8 cellular contexts compared by ENCODE assay signal in genomic region chrX:151974336-151975227, GRCh38. TPM values are rescaled to one million over a fixed set of nuclear protein-coding genes. Genes with fewer than 3 reads are reported as not detected.
DNase-seq lines count a peak whose midpoint lies in the region; ATAC-seq and TF ChIP-seq lines count a peak whose summit lies in the region.

A gene with protein sequence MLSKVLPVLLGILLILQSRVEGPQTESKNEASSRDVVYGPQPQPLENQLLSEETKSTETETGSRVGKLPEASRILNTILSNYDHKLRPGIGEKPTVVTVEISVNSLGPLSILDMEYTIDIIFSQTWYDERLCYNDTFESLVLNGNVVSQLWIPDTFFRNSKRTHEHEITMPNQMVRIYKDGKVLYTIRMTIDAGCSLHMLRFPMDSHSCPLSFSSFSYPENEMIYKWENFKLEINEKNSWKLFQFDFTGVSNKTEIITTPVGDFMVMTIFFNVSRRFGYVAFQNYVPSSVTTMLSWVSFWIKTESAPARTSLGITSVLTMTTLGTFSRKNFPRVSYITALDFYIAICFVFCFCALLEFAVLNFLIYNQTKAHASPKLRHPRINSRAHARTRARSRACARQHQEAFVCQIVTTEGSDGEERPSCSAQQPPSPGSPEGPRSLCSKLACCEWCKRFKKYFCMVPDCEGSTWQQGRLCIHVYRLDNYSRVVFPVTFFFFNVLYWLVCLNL (minus strand): TSS chrX:151974676. CDS start chrX:151974625, 51 bp downstream.

- TF ChIP-seq CTCF in RWPE2 (IDR thresholded peaks at IDR 0.05; ENCODE audit: poor library complexity, severe bottlenecking) (no peak), fibroblast of pulmonary artery (IDR thresholded peaks at IDR 0.05; ENCODE audit: low read length, missing control alignments) (no peak), neural progenitor cell (IDR thresholded peaks at IDR 0.05) (no peak)

- no peaks in the 10 kb centered on the region for H3K36me3 Mint-ChIP-seq in neural progenitor cell
- no peaks in the 10 kb centered on the region for H3K36me3 Mint-ChIP-seq in activated T-helper 2 cell treated with anti-CD3 and anti-CD28 coated beads, Interferon-gamma antibody, Interleukin-2, Interleukin-4, amounts not matched to agents 10 μg/mL and 5 μg/mL and 100 μg/mL, durations not matched to agents 14 hours and 24 hours and 36 hours (ENCODE audit: low read depth)

- H3K9me3 Mint-ChIP-seq in neural progenitor cell, result peaks cover 9% of the 10 kb centered on the region
- H3K9me3 Mint-ChIP-seq in activated T-helper 2 cell treated with anti-CD3 and anti-CD28 coated beads, Interferon-gamma antibody, Interleukin-2, Interleukin-4, amounts not matched to agents 10 μg/mL and 5 μg/mL and 100 μg/mL, durations not matched to agents 14 hours and 24 hours and 36 hours, result no peaks in the 10 kb centered on the region

- no peak within 1 kb of the TSS for H2AFZ ChIP-seq in neural progenitor cell (replicated peaks)

- H4K20me1 ChIP-seq in neural progenitor cell (ENCODE audit: low read depth), result no peaks in the 10 kb centered on the region

- H3K9ac ChIP-seq in neural progenitor cell, result no peak within 1 kb of the TSS

- H3K27ac Mint-ChIP-seq in neural progenitor cell, result no peak within 1 kb of the TSS
- H3K27ac Mint-ChIP-seq in activated T-helper 2 cell treated with anti-CD3 and anti-CD28 coated beads, Interferon-gamma antibody, Interleukin-2, Interleukin-4, amounts not matched to agents 10 μg/mL and 5 μg/mL and 100 μg/mL, durations not matched to agents 14 hours and 24 hours and 36 hours, result no peak within 1 kb of the TSS

- H3K27ac ChIP-seq in RWPE2 (ENCODE audit: poor library complexity, severe bottlenecking), result peak within 1 kb of the TSS; percentile 41
- no peak within 1 kb of the TSS for H3K27ac ChIP-seq in neural progenitor cell

- H3F3A ChIP-seq in neural progenitor cell (ENCODE audit: low read depth), result no peaks in the 10 kb centered on the region

- H3K79me2 ChIP-seq in neural progenitor cell (ENCODE audit: low read depth), result no peaks in the 10 kb centered on the region

- H3K36me3 ChIP-seq in RWPE2 (ENCODE audit: low read depth) (peaks cover 8% of the 10 kb centered on the region), neural progenitor cell (no peaks in the 10 kb centered on the region)

- intact Hi-C loops in activated T-helper 2 cell treated with anti-CD3 and anti-CD28 coated beads, Interferon-gamma antibody, Interleukin-2, Interleukin-4, amounts not matched to agents 10 μg/mL and 5 μg/mL and 100 μg/mL, durations not matched to agents 14 hours and 24 hours and 36 hours (cut with micrococcal nuclease), result no loop called here

- peaks cover 3% of the 10 kb centered on the region for H3K4me1 Mint-ChIP-seq in neural progenitor cell
- no peaks in the 10 kb centered on the region for H3K4me1 Mint-ChIP-seq in activated T-helper 2 cell treated with anti-CD3 and anti-CD28 coated beads, Interferon-gamma antibody, Interleukin-2, Interleukin-4, amounts not matched to agents 10 μg/mL and 5 μg/mL and 100 μg/mL, durations not matched to agents 14 hours and 24 hours and 36 hours (ENCODE audit: low read depth)

- peak within 1 kb of the TSS; percentile 76 for H3K4me3 Mint-ChIP-seq in neural progenitor cell
- H3K4me3 Mint-ChIP-seq in activated T-helper 2 cell treated with anti-CD3 and anti-CD28 coated beads, Interferon-gamma antibody, Interleukin-2, Interleukin-4, amounts not matched to agents 10 μg/mL and 5 μg/mL and 100 μg/mL, durations not matched to agents 14 hours and 24 hours and 36 hours (ENCODE audit: low read depth), result no peak within 1 kb of the TSS

- H3K27me3 Mint-ChIP-seq in neural progenitor cell (ENCODE audit: insufficient read depth, low read depth), result peaks cover 3% of the 10 kb centered on the region
- peaks cover 10% of the 10 kb centered on the region for H3K27me3 Mint-ChIP-seq in activated T-helper 2 cell treated with anti-CD3 and anti-CD28 coated beads, Interferon-gamma antibody, Interleukin-2, Interleukin-4, amounts not matched to agents 10 μg/mL and 5 μg/mL and 100 μg/mL, durations not matched to agents 14 hours and 24 hours and 36 hours (ENCODE audit: low read depth)

- ATAC-seq in GM18502 (IDR thresholded peaks at IDR 0.05; ENCODE audit: poor library complexity, unreplicated experiment) (peak; percentile 59), RWPE2 (ENCODE audit: low read depth) (peak; percentile 59), HG03439 (IDR thresholded peaks at IDR 0.05; ENCODE audit: unreplicated experiment) (no peak), HG02870 (IDR thresholded peaks at IDR 0.05; ENCODE audit: unreplicated experiment) (no peak)

- no peak for DNase-seq in RWPE2 (ENCODE audit: low spot score)
- no peak for DNase-seq in fibroblast of pulmonary artery (ENCODE audit: low read depth)
- DNase-seq in neural progenitor cell (ENCODE audit: low spot score), result peak; percentile 69
- DNase-seq in activated T-helper 2 cell treated with anti-CD3 and anti-CD28 coated beads, Interferon-gamma antibody, Interleukin-2, Interleukin-4, amounts not matched to agents 10 μg/mL and 5 μg/mL and 100 μg/mL, durations not matched to agents 14 hours and 24 hours and 36 hours (ENCODE audit: low spot score), result no peak
- DNase-seq in SHP77 (lab: John Stamatoyannopoulos, UW), result no peak

- H3K4me3 ChIP-seq in RWPE2 (ENCODE audit: severe bottlenecking) (peak within 1 kb of the TSS; percentile 69), fibroblast of pulmonary artery (replicated peaks; ENCODE audit: low read depth, low read length) (peak within 1 kb of the TSS; percentile 64), neural progenitor cell (peak within 1 kb of the TSS; percentile 40)

- H3K27me3 ChIP-seq in RWPE2 (ENCODE audit: insufficient read depth, poor library complexity, severe bottlenecking), result no peaks in the 10 kb centered on the region
- H3K27me3 ChIP-seq in neural progenitor cell, result peaks cover 50% of the 10 kb centered on the region

- H3K9me3 ChIP-seq in RWPE2 (ENCODE audit: severe bottlenecking), result no peaks in the 10 kb centered on the region
- no peaks in the 10 kb centered on the region for H3K9me3 ChIP-seq in neural progenitor cell (ENCODE audit: low read depth)

- H3K4me2 ChIP-seq in neural progenitor cell, result peak within 1 kb of the TSS; percentile 62

- H3K4me1 ChIP-seq in RWPE2 (ENCODE audit: insufficient read depth, poor library complexity, severe bottlenecking) (peaks cover 29% of the 10 kb centered on the region), neural progenitor cell (no peaks in the 10 kb centered on the region)

RNA-seq across cellular contexts. Expression of the gene that starts here (rescaled TPM):
- total RNA-seq in neural progenitor cell (ENCODE audit: low replicate concordance), result 0.92 and 1.1 TPM in 2 replicates
- not detected in 2 replicates for total RNA-seq in activated T-helper 2 cell treated with anti-CD3 and anti-CD28 coated beads, Interferon-gamma antibody, Interleukin-2, Interleukin-4, amounts not matched to agents 10 μg/mL and 5 μg/mL and 100 μg/mL, durations not matched to agents 14 hours and 24 hours and 36 hours

Comparison
In these comparisons a context has a peak if more than half of its experiments do, and no peak if none do; other contexts are left out.
1. ATAC-seq: peak in GM18502 (single experiment) and RWPE2 (single experiment); none in HG03439 (single experiment) and HG02870 (single experiment).
2. Peak in every context shown above with its lines, with median percentiles within 50 percentile points of each other: H3K4me3 ChIP-seq.